ENCODE assay signal across 1 cellular context in genomic region chr13:40384976-40385857, GRCh38.
TF ChIP-seq lines count a peak whose summit lies in the region.

No MANE protein-coding gene starts in this region.

TF ChIP-seq in HepG2, 621 proteins besides CTCF, POLR2A, EP300 and RAD21 (continued from another document):
- TF ChIP-seq, protein P1, sequence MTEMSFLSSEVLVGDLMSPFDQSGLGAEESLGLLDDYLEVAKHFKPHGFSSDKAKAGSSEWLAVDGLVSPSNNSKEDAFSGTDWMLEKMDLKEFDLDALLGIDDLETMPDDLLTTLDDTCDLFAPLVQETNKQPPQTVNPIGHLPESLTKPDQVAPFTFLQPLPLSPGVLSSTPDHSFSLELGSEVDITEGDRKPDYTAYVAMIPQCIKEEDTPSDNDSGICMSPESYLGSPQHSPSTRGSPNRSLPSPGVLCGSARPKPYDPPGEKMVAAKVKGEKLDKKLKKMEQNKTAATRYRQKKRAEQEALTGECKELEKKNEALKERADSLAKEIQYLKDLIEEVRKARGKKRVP (CRISPR knock-in tag; IDR thresholded peaks at IDR 0.05) = no peak
- TF ChIP-seq NR2F6 (IDR thresholded peaks at IDR 0.05) (0 out of 2 replicates have a peak, but pooled peaks have one; percentile 8), NR2F6 (CRISPR knock-in tag; IDR thresholded peaks at IDR 0.05) (peak; percentile 27; the same call in 1 of the 2 replicates), ZKSCAN5 (CRISPR knock-in tag; IDR thresholded peaks at IDR 0.05) (no peak), ATM (IDR thresholded peaks at IDR 0.05; ENCODE audit: borderline replicate concordance) (no peak), PCBP2 (optimal IDR thresholded peaks at IDR 0.05; ENCODE audit: low read depth, low read length, poor library complexity, severe bottlenecking) (no peak), GMEB1 (CRISPR knock-in tag; IDR thresholded peaks at IDR 0.05; ENCODE audit: borderline replicate concordance) (no peak), NRL (CRISPR knock-in tag; IDR thresholded peaks at IDR 0.05; ENCODE audit: borderline replicate concordance) (no peak), SOX6 (IDR thresholded peaks at IDR 0.05) (no peak), SOX6 (CRISPR knock-in tag; IDR thresholded peaks at IDR 0.05) (peak; percentile 28; the same call in 1 of the 2 replicates), HOXD1 (CRISPR knock-in tag; IDR thresholded peaks at IDR 0.05) (no peak), ZFY (CRISPR knock-in tag; IDR thresholded peaks at IDR 0.05) (no peak), KMT2B (CRISPR knock-in tag; IDR thresholded peaks at IDR 0.05) (no peak), PPARG (CRISPR knock-in tag; conservative IDR thresholded peaks at IDR 0.05) (no peak), NCOA5 (CRISPR knock-in tag; IDR thresholded peaks at IDR 0.05) (no peak), ZZZ3 (CRISPR knock-in tag; IDR thresholded peaks at IDR 0.05; ENCODE audit: borderline replicate concordance) (no peak), ZFP62 (CRISPR knock-in tag; IDR thresholded peaks at IDR 0.05) (no peak), MEIS2 (CRISPR knock-in tag; IDR thresholded peaks at IDR 0.05) (no peak), JUNB (CRISPR knock-in tag; IDR thresholded peaks at IDR 0.05; ENCODE audit: borderline replicate concordance) (no peak), XRCC5 (optimal IDR thresholded peaks at IDR 0.05; ENCODE audit: low read length) (no peak), TBL1XR1 (IDR thresholded peaks at IDR 0.05; ENCODE audit: borderline replicate concordance, low read length, partially characterized antibody) (no peak), HNF4A (CRISPR knock-in tag; IDR thresholded peaks at IDR 0.05) (peak; percentile 78), HCFC1 (IDR thresholded peaks at IDR 0.05; ENCODE audit: low read depth, low read length) (no peak), SMAD1 (CRISPR knock-in tag; IDR thresholded peaks at IDR 0.05; ENCODE audit: borderline replicate concordance, low read depth) (no peak), ERF (CRISPR knock-in tag; IDR thresholded peaks at IDR 0.05) (no peak), FOXP1 (IDR thresholded peaks at IDR 0.05) (no peak), FOXP1 (CRISPR knock-in tag; IDR thresholded peaks at IDR 0.05) (no peak), ZBTB3 (CRISPR knock-in tag; IDR thresholded peaks at IDR 0.05; ENCODE audit: borderline replicate concordance, low read depth) (no peak), PHF20 (CRISPR knock-in tag; IDR thresholded peaks at IDR 0.05) (no peak), SRSF1 (optimal IDR thresholded peaks at IDR 0.05; ENCODE audit: low read depth, low read length) (no peak), THAP9 (CRISPR knock-in tag; IDR thresholded peaks at IDR 0.05; ENCODE audit: borderline replicate concordance) (no peak), NR2C2 (CRISPR knock-in tag; IDR thresholded peaks at IDR 0.05; ENCODE audit: borderline replicate concordance) (no peak), CAMTA2 (CRISPR knock-in tag; IDR thresholded peaks at IDR 0.05; ENCODE audit: borderline replicate concordance) (no peak), KLF11 (CRISPR knock-in tag; IDR thresholded peaks at IDR 0.05) (no peak), HNF4G (IDR thresholded peaks at IDR 0.05; ENCODE audit: borderline replicate concordance, low read depth, low read length) (peak; percentile 38; the same call in 1 of the 2 replicates), HNF4G (CRISPR knock-in tag; IDR thresholded peaks at IDR 0.05; ENCODE audit: borderline replicate concordance, low read depth) (no peak), SATB2 (CRISPR knock-in tag; IDR thresholded peaks at IDR 0.05) (no peak), NFE2 (CRISPR knock-in tag; IDR thresholded peaks at IDR 0.05) (no peak), HIC2 (CRISPR knock-in tag; IDR thresholded peaks at IDR 0.05; ENCODE audit: low read depth) (no peak), ZNF10 (CRISPR knock-in tag; IDR thresholded peaks at IDR 0.05; ENCODE audit: borderline replicate concordance, low read depth) (no peak)
- TF ChIP-seq, protein P2, sequence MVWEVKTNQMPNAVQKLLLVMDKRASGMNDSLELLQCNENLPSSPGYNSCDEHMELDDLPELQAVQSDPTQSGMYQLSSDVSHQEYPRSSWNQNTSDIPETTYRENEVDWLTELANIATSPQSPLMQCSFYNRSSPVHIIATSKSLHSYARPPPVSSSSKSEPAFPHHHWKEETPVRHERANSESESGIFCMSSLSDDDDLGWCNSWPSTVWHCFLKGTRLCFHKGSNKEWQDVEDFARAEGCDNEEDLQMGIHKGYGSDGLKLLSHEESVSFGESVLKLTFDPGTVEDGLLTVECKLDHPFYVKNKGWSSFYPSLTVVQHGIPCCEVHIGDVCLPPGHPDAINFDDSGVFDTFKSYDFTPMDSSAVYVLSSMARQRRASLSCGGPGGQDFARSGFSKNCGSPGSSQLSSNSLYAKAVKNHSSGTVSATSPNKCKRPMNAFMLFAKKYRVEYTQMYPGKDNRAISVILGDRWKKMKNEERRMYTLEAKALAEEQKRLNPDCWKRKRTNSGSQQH (CRISPR knock-in tag; IDR thresholded peaks at IDR 0.05; ENCODE audit: low read depth) = no peak
- TF ChIP-seq, protein P3, sequence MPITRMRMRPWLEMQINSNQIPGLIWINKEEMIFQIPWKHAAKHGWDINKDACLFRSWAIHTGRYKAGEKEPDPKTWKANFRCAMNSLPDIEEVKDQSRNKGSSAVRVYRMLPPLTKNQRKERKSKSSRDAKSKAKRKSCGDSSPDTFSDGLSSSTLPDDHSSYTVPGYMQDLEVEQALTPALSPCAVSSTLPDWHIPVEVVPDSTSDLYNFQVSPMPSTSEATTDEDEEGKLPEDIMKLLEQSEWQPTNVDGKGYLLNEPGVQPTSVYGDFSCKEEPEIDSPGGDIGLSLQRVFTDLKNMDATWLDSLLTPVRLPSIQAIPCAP (CRISPR knock-in tag; IDR thresholded peaks at IDR 0.05; ENCODE audit: low read depth) = no peak
- TF ChIP-seq, protein P4, sequence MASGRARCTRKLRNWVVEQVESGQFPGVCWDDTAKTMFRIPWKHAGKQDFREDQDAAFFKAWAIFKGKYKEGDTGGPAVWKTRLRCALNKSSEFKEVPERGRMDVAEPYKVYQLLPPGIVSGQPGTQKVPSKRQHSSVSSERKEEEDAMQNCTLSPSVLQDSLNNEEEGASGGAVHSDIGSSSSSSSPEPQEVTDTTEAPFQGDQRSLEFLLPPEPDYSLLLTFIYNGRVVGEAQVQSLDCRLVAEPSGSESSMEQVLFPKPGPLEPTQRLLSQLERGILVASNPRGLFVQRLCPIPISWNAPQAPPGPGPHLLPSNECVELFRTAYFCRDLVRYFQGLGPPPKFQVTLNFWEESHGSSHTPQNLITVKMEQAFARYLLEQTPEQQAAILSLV (CRISPR knock-in tag; IDR thresholded peaks at IDR 0.05; ENCODE audit: borderline replicate concordance) = no peak
- TF ChIP-seq, protein P5, sequence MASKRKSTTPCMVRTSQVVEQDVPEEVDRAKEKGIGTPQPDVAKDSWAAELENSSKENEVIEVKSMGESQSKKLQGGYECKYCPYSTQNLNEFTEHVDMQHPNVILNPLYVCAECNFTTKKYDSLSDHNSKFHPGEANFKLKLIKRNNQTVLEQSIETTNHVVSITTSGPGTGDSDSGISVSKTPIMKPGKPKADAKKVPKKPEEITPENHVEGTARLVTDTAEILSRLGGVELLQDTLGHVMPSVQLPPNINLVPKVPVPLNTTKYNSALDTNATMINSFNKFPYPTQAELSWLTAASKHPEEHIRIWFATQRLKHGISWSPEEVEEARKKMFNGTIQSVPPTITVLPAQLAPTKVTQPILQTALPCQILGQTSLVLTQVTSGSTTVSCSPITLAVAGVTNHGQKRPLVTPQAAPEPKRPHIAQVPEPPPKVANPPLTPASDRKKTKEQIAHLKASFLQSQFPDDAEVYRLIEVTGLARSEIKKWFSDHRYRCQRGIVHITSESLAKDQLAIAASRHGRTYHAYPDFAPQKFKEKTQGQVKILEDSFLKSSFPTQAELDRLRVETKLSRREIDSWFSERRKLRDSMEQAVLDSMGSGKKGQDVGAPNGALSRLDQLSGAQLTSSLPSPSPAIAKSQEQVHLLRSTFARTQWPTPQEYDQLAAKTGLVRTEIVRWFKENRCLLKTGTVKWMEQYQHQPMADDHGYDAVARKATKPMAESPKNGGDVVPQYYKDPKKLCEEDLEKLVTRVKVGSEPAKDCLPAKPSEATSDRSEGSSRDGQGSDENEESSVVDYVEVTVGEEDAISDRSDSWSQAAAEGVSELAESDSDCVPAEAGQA (IDR thresholded peaks at IDR 0.05; ENCODE audit: low read depth) = no peak
- TF ChIP-seq, protein P5 (CRISPR knock-in tag; IDR thresholded peaks at IDR 0.05; ENCODE audit: borderline replicate concordance) = no peak
- TF ChIP-seq, protein P6, sequence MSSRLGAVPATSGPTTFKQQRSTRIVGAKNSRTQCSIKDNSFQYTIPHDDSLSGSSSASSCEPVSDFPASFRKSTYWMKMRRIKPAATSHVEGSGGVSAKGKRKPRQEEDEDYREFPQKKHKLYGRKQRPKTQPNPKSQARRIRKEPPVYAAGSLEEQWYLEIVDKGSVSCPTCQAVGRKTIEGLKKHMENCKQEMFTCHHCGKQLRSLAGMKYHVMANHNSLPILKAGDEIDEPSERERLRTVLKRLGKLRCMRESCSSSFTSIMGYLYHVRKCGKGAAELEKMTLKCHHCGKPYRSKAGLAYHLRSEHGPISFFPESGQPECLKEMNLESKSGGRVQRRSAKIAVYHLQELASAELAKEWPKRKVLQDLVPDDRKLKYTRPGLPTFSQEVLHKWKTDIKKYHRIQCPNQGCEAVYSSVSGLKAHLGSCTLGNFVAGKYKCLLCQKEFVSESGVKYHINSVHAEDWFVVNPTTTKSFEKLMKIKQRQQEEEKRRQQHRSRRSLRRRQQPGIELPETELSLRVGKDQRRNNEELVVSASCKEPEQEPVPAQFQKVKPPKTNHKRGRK (CRISPR knock-in tag; IDR thresholded peaks at IDR 0.05) = peak; percentile 96
- TF ChIP-seq, protein P7, sequence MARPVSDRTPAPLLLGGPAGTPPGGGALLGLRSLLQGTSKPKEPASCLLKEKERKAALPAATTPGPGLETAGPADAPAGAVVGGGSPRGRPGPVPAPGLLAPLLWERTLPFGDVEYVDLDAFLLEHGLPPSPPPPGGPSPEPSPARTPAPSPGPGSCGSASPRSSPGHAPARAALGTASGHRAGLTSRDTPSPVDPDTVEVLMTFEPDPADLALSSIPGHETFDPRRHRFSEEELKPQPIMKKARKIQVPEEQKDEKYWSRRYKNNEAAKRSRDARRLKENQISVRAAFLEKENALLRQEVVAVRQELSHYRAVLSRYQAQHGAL (CRISPR knock-in tag; IDR thresholded peaks at IDR 0.05; ENCODE audit: not compliant biosample characterization) = no peak
TF ChIP-seq in HepG2: peak in this region for 12.
